ENCODE assay signal across 16 cellular contexts in the genomic region with DNA sequence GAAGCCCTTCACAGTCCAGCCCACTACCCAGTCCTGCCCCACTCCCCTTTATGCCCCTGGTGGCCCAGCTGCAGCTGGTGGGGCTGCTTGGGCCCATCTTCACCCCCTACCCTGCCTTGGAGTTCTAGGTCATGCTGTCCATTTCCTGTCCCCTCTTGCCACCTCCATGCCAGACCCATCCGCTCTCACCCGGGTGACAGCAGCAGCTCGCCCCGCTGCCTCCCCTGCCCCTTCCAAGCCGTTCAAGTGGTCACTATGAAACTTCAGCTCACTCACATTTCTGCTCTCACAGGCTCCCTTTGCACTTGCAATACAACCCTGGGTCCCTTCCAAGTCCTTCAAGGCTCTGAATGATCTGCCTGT. TPM values are rescaled to one million over a fixed set of nuclear protein-coding genes. Genes with fewer than 3 reads are reported as not detected.
"Had no signal": no experiment of that assay in that cellular context is flagged by ENCODE, and none has a peak within 500 bp of the region (broad histone marks: within the 10 kb centered on the region; RNA-seq: fewer than 3 reads in every experiment).

No MANE protein-coding gene starts in this region.

- DNase-seq: esophagus squamous epithelium; foreskin fibroblast; glutamatergic neuron; islet precursor cell; mucosa of descending colon; naive thymus-derived CD8-positive, alpha-beta T cell; right cardiac atrium; stimulated activated CD4-positive, alpha-beta T cell treated with anti-CD3 and anti-CD28 coated beads, Interleukin-2, amount 100 ng/mL, for 48 hours; stimulated activated naive CD4-positive, alpha-beta T cell treated with Interleukin-2 at 50 U/mL for 16 hours; tibial artery; upper lobe of right lung had no signal

- H3K27me3 ChIP-seq: esophagus squamous epithelium, gastroesophageal sphincter, suprapubic skin, upper lobe of right lung had no signal

- H3K4me1 ChIP-seq: esophagus squamous epithelium, gastroesophageal sphincter, suprapubic skin, tibial artery, upper lobe of right lung had no signal

- H3K36me3 ChIP-seq: esophagus squamous epithelium, gastroesophageal sphincter, neutrophil, suprapubic skin, tibial artery, upper lobe of right lung had no signal

- H3K9me3 ChIP-seq: esophagus squamous epithelium, gastroesophageal sphincter, mucosa of descending colon, neutrophil, suprapubic skin, tibial artery, upper lobe of right lung had no signal

- H3K27ac ChIP-seq: esophagus squamous epithelium, gastroesophageal sphincter, neutrophil, suprapubic skin, tibial artery, upper lobe of right lung had no signal

- H3K4me3 ChIP-seq: esophagus squamous epithelium, gastroesophageal sphincter, mucosa of descending colon, smooth muscle cell, suprapubic skin, tibial artery, upper lobe of right lung had no signal

RNA-seq across cellular contexts. Expression of a gene that starts 16.2 kb away (rescaled TPM):
- total RNA-seq: epithelial cell of proximal tubule, smooth muscle cell had no signal
